ENCODE assay signal across 8 cellular contexts in genomic region chr7:134605978-134606923, GRCh38. TPM values are rescaled to one million over a fixed set of nuclear protein-coding genes. Genes with fewer than 3 reads are reported as not detected.
DNase-seq lines count a peak whose midpoint lies in the region; ATAC-seq and TF ChIP-seq lines count a peak whose summit lies in the region.

No MANE protein-coding gene starts in this region.

- no peak overlapping the region for H3K27ac ChIP-seq in AG04450 (ENCODE audit: low read depth, low read length)
- no peak overlapping the region for H3K27ac ChIP-seq in OCI-LY1 (ENCODE audit: low read depth, low read length, poor library complexity, severe bottlenecking)
- H3K27ac ChIP-seq in esophagus muscularis mucosa (replicated peaks in 1 of 4) = peak overlapping the region in 2 of 4 donors; percentile 5 to 15

- ATAC-seq in GM18868 (IDR thresholded peaks at IDR 0.05; ENCODE audit: unreplicated experiment) = peak; percentile 83
- ATAC-seq in HG03432 (IDR thresholded peaks at IDR 0.05; ENCODE audit: unreplicated experiment) = peak; percentile 83
- peak; percentile 85 to 97 for ATAC-seq in naive thymus-derived CD8-positive, alpha-beta T cell

- H3F3A ChIP-seq in OCI-LY1 (ENCODE audit: insufficient read depth, low read length) = no peaks in the 10 kb centered on the region

- H3K27me3 Mint-ChIP-seq in naive thymus-derived CD8-positive, alpha-beta T cell = peaks cover 20 to 59% (median 29%) of the 10 kb centered on the region in 5 donors

- H3K4me3 ChIP-seq in AG04450 (ENCODE audit: low read depth, low read length) (no peak overlapping the region), OCI-LY1 (ENCODE audit: low read depth, low read length, poor library complexity, severe bottlenecking) (no peak overlapping the region), esophagus muscularis mucosa (no peak overlapping the region)

- no peaks in the 10 kb centered on the region for H3K36me3 Mint-ChIP-seq in naive thymus-derived CD8-positive, alpha-beta T cell

- H3K9me2 ChIP-seq in OCI-LY1 (ENCODE audit: low read depth, low read length) = no peaks in the 10 kb centered on the region

- CTCF ChIA-PET in AG04450 (lab: Charles Lee) = interaction anchor here (0.7 to 6.7 kb wide), 18 partner anchors 8 to 174 kb away, joined by 3 to 92 read pairs (median 4); partner anchors contain the start of gene AKR1B10

- H3K9ac ChIP-seq in OCI-LY1 (ENCODE audit: low read length) = no peak overlapping the region

- no peak overlapping the region for H2AFZ ChIP-seq in OCI-LY1 (ENCODE audit: low read length)

- POLR2A ChIA-PET in AG04450 (lab: Yijun Ruan, JAX) = interaction anchor here (0.9 kb wide), 1 partner anchor 174 kb away, joined by 4 read pairs; no protein-coding TSS in a partner anchor
- POLR2A ChIA-PET in naive thymus-derived CD8-positive, alpha-beta T cell (lab: Charles Lee) = interaction anchor here (1.6 kb wide), 1 partner anchor 173 kb away, joined by 5 read pairs; no protein-coding TSS in a partner anchor

- TF ChIP-seq POLR2A in esophagus muscularis mucosa (IDR thresholded peaks at IDR 0.05; ENCODE audit: low read depth) = no peak

- H3K9me3 Mint-ChIP-seq in naive thymus-derived CD8-positive, alpha-beta T cell = no peaks in the 10 kb centered on the region

- no peaks in the 10 kb centered on the region for H4K20me1 ChIP-seq in OCI-LY1 (ENCODE audit: insufficient read depth, low read length)

- TF ChIP-seq EP300 in esophagus muscularis mucosa (IDR thresholded peaks at IDR 0.05) = no peak

- H3K9me3 ChIP-seq in AG04450 (ENCODE audit: control insufficient read depth, insufficient read depth, low read length) (no peaks in the 10 kb centered on the region), OCI-LY1 (ENCODE audit: low read length) (no peaks in the 10 kb centered on the region), esophagus muscularis mucosa (no peaks in the 10 kb centered on the region)

- no peaks in the 10 kb centered on the region for H3K27me3 ChIP-seq in AG04450 (ENCODE audit: control insufficient read depth, insufficient read depth, low read length)
- no peaks in the 10 kb centered on the region for H3K27me3 ChIP-seq in OCI-LY1 (ENCODE audit: insufficient read depth, low read length)
- H3K27me3 ChIP-seq in esophagus muscularis mucosa = peaks cover 0 to 5% (median 0%) of the 10 kb centered on the region in 4 donors

- intact Hi-C loops in esophagus muscularis mucosa (cut with DNase I) = loop anchor here (2.0 to 5.0 kb wide), 3 partner anchors 59 to 173 kb away; partner anchors contain the start of gene AKR1B15

- peaks cover 3 to 6% (median 4%) of the 10 kb centered on the region in 4 donors for H3K4me1 Mint-ChIP-seq in naive thymus-derived CD8-positive, alpha-beta T cell

- DNase-seq in AG04450 (ENCODE audit: low read depth, low spot score) (no peak), activated T-cell treated with anti-CD3 and anti-CD28 coated beads for 4 hours (peak; percentile 36), esophagus muscularis mucosa (ENCODE audit: extremely low spot score) (no peak)
- DNase-seq in naive thymus-derived CD8-positive, alpha-beta T cell = peak; percentile 27 to 79 (median 54)
- DNase-seq in stimulated activated naive CD4-positive, alpha-beta T cell (lab: John Stamatoyannopoulos, UW) = peak; percentile 2 to 69 (median 44)

- H3K4me2 ChIP-seq in OCI-LY1 (ENCODE audit: low read length) = no peak overlapping the region

- 34% methylated on average over 14 of the region's 14 CpGs for WGBS in esophagus muscularis mucosa

- peak overlapping the region in 1 of 10 donors; percentile 5 for H3K27ac Mint-ChIP-seq in naive thymus-derived CD8-positive, alpha-beta T cell

- no peaks in the 10 kb centered on the region for H3K36me3 ChIP-seq in OCI-LY1 (ENCODE audit: insufficient read depth, low read length)
- no peaks in the 10 kb centered on the region for H3K36me3 ChIP-seq in esophagus muscularis mucosa

- no peaks in the 10 kb centered on the region for H3K4me1 ChIP-seq in OCI-LY1 (ENCODE audit: insufficient read depth, low read length, severe bottlenecking)
- peaks cover 4 to 19% (median 12%) of the 10 kb centered on the region in 4 donors for H3K4me1 ChIP-seq in esophagus muscularis mucosa

- H3K4me3 Mint-ChIP-seq in naive thymus-derived CD8-positive, alpha-beta T cell = peak overlapping the region; percentile 10 to 71 (median 56)

- H3K79me2 ChIP-seq in OCI-LY1 (ENCODE audit: insufficient read depth, low read length) = no peaks in the 10 kb centered on the region

- TF ChIP-seq CTCF in AG04450 (IDR thresholded peaks at IDR 0.05; ENCODE audit: low read depth, low read length) (peak; percentile 95), OCI-LY1 (IDR thresholded peaks at IDR 0.05; ENCODE audit: low read length) (peak; percentile 99), esophagus muscularis mucosa (IDR thresholded peaks at IDR 0.05) (peak; percentile 87 to 98 (median 92))

RNA-seq across cellular contexts. Expression of gene BPGM, which starts 40.4 kb away (rescaled TPM):
- polyA plus RNA-seq in AG04450 (2011; rRNA removed) = 31.2 and 43.1 TPM in 2 replicates
- polyA minus RNA-seq in AG04450 (2011; rRNA and poly(A)+ RNA removed) = 12.7 and 17.1 TPM in 2 replicates
- total RNA-seq in esophagus muscularis mucosa = 10 to 100 TPM; 19.1 to 29.4 (median 22.7) TPM
- 10 to 100 TPM; 25.1 to 26.3 TPM for total RNA-seq in naive thymus-derived CD8-positive, alpha-beta T cell
- 10 to 100 TPM; 17.2 to 30.1 (median 21.3) TPM for polyA plus RNA-seq in naive thymus-derived CD8-positive, alpha-beta T cell

RNA-seq across cellular contexts. Expression of gene AKR1B15, which starts 57.3 kb away (rescaled TPM):
- polyA plus RNA-seq in AG04450 (2011; rRNA removed) = 0.10 TPM in 1 of 2 replicates, not detected in the other
- not detected in 2 replicates for polyA minus RNA-seq in AG04450 (2011; rRNA and poly(A)+ RNA removed)
- under 1 TPM in 1 of 4 donors, not detected in 3; 0.17 TPM for total RNA-seq in esophagus muscularis mucosa
- total RNA-seq in naive thymus-derived CD8-positive, alpha-beta T cell = not detected
- not detected for polyA plus RNA-seq in naive thymus-derived CD8-positive, alpha-beta T cell

Comparison
In these comparisons a context has a peak if more than half of its experiments do, and no peak if none do; other contexts are left out.
1. DNase-seq: peak in activated T-cell treated with anti-CD3 and anti-CD28 coated beads for 4 hours (single experiment), naive thymus-derived CD8-positive, alpha-beta T cell (10 of 10) and stimulated activated naive CD4-positive, alpha-beta T cell (6 of 6); none in AG04450 (single experiment) and esophagus muscularis mucosa (single experiment).
2. Peak in every context shown above with its lines, with median percentiles within 50 percentile points of each other: CTCF ChIP-seq and ATAC-seq.